In genomic region chr2:229715895-229716507, GRCh38 we compare ENCODE assay signal across 8 cellular contexts. TPM values are rescaled to one million over a fixed set of nuclear protein-coding genes. Genes with fewer than 3 reads are reported as not detected.
A peak's percentile ranks its signal among the peaks of the same experiment; 100 is the strongest.
DNase-seq lines count a peak whose midpoint lies in the region; ATAC-seq and TF ChIP-seq lines count a peak whose summit lies in the region.

No MANE protein-coding gene starts in this region.

- H3K9ac ChIP-seq in neural progenitor cell = no peak overlapping the region

- peaks cover 15% of the 10 kb centered on the region for H3F3A ChIP-seq in neural progenitor cell (ENCODE audit: low read depth)

- DNase-seq in DMS79 treated with DMSO at 0.1 percent for 48 hours (lab: John Stamatoyannopoulos, UW) = peak; percentile 76
- DNase-seq in LNCaP clone FGC (ENCODE audit: low read depth) = no peak
- peak; percentile 52 for DNase-seq in RPMI8226
- DNase-seq in choroid plexus epithelial cell (ENCODE audit: low read depth) = peak; percentile 46
- DNase-seq in neural progenitor cell (ENCODE audit: low spot score) = peak; percentile 65
- no peak for DNase-seq in ovary
- no peak for DNase-seq in heart right ventricle

- H3K4me2 ChIP-seq in neural progenitor cell = peak overlapping the region; percentile 88

- no peak overlapping the region for H3K27ac Mint-ChIP-seq in neural progenitor cell

- H3K36me3 ChIP-seq in neural progenitor cell (no peaks in the 10 kb centered on the region), ovary (no peaks in the 10 kb centered on the region), heart right ventricle (no peaks in the 10 kb centered on the region)

- H3K27me3 Mint-ChIP-seq in neural progenitor cell (ENCODE audit: insufficient read depth, low read depth) = peaks cover 45% of the 10 kb centered on the region

- no peak for ATAC-seq in HG02610 (IDR thresholded peaks at IDR 0.05; ENCODE audit: unreplicated experiment)
- ATAC-seq in heart right ventricle = no peak

- no peak overlapping the region for H3K27ac ChIP-seq in neural progenitor cell
- no peak overlapping the region for H3K27ac ChIP-seq in ovary
- H3K27ac ChIP-seq in heart right ventricle = no peak overlapping the region

- H3K4me3 ChIP-seq in LNCaP clone FGC (ENCODE audit: low read depth, low read length) (no peak overlapping the region), choroid plexus epithelial cell (ENCODE audit: low read depth, low read length) (no peak overlapping the region), neural progenitor cell (peak overlapping the region; percentile 80), ovary (no peak overlapping the region), heart right ventricle (no peak overlapping the region)

- no peaks in the 10 kb centered on the region for H3K79me2 ChIP-seq in neural progenitor cell (ENCODE audit: low read depth)

- peaks cover 16% of the 10 kb centered on the region for H3K4me1 Mint-ChIP-seq in neural progenitor cell

- H4K20me1 ChIP-seq in neural progenitor cell (ENCODE audit: low read depth) = peaks cover 39% of the 10 kb centered on the region

- H3K9me3 ChIP-seq in neural progenitor cell (ENCODE audit: low read depth) (no peaks in the 10 kb centered on the region), ovary (no peaks in the 10 kb centered on the region), heart right ventricle (no peaks in the 10 kb centered on the region)

- TF ChIP-seq POLR2A in ovary (IDR thresholded peaks at IDR 0.05) = no peak

- H3K27me3 ChIP-seq in neural progenitor cell = peaks cover 88% of the 10 kb centered on the region
- H3K27me3 ChIP-seq in ovary = peaks cover 3% of the 10 kb centered on the region
- H3K27me3 ChIP-seq in heart right ventricle = peaks cover 19 to 98% (median 86%) of the 10 kb centered on the region in 7 donors

- intact Hi-C loops in ovary (cut with DNase I) (no loop called here), heart right ventricle (cut with DNase I) (no loop called here)

- H3K4me1 ChIP-seq in neural progenitor cell (peaks cover 4% of the 10 kb centered on the region), ovary (ENCODE audit: insufficient read depth) (peaks cover 10% of the 10 kb centered on the region), heart right ventricle (peaks cover 2 to 21% (median 16%) of the 10 kb centered on the region in 9 donors)

- peak; percentile 63 for TF ChIP-seq CTCF in LNCaP clone FGC (IDR thresholded peaks at IDR 0.05; ENCODE audit: control insufficient read depth, extremely low read depth, insufficient read depth)
- peak; percentile 67 for TF ChIP-seq CTCF in choroid plexus epithelial cell (conservative IDR thresholded peaks at IDR 0.05; ENCODE audit: low read depth, low read length)
- TF ChIP-seq CTCF in neural progenitor cell (IDR thresholded peaks at IDR 0.05) = peak; percentile 71
- no peak for TF ChIP-seq CTCF in ovary (IDR thresholded peaks at IDR 0.05)
- peak in 2 of 9 donors; percentile 8 to 27 for TF ChIP-seq CTCF in heart right ventricle (IDR thresholded peaks at IDR 0.05)

- WGBS in ovary, 3 donors = 7 to 16% (median 9%) methylated on average over 4 of the region's 4 CpGs
- 7 to 11% methylated on average over 4 of the region's 4 CpGs for WGBS in heart right ventricle, 2 donors

- peak overlapping the region; percentile 75 for H3K4me3 Mint-ChIP-seq in neural progenitor cell

- no peak overlapping the region for H2AFZ ChIP-seq in neural progenitor cell (replicated peaks)

- H3K36me3 Mint-ChIP-seq in neural progenitor cell = no peaks in the 10 kb centered on the region

- TF ChIP-seq EP300 in ovary (IDR thresholded peaks at IDR 0.05) = no peak

- peaks cover 5% of the 10 kb centered on the region for H3K9me3 Mint-ChIP-seq in neural progenitor cell

RNA-seq across cellular contexts. Expression of gene DNER, which starts 1.6 kb away (rescaled TPM):
- total RNA-seq in neural progenitor cell (ENCODE audit: low replicate concordance) (0.97 and 1.4 TPM in 2 replicates), ovary (1 to 10 TPM in 5 of 7 donors, under 1 TPM in 1, not detected in 1; 0.17 to 2.7 (median 1.2) TPM), heart right ventricle (1 to 10 TPM in 2 of 10 donors, under 1 TPM in 6, not detected in 2; 0.13 to 1.8 (median 0.60) TPM)
- polyA plus RNA-seq in ovary (1 to 10 TPM in 1 of 2 donors, under 1 TPM in 1; 0.17 to 1.3 TPM), heart right ventricle (1 to 10 TPM in 1 of 2 donors, under 1 TPM in 1; 0.73 to 1.0 TPM)

Comparison
In these comparisons a context has a peak if more than half of its experiments do, and no peak if none do; other contexts are left out.
1. DNase-seq: peak in DMS79 treated with DMSO at 0.1 percent for 48 hours (single experiment), RPMI8226 (single experiment), choroid plexus epithelial cell (single experiment) and neural progenitor cell (single experiment); none in LNCaP clone FGC (single experiment), ovary (0 of 5) and heart right ventricle (0 of 2).
2. CTCF ChIP-seq: peak in LNCaP clone FGC (single experiment), choroid plexus epithelial cell (single experiment) and neural progenitor cell (single experiment); none in ovary (0 of 3).